ENCODE assay signal across 8 cellular contexts in the genomic region with DNA sequence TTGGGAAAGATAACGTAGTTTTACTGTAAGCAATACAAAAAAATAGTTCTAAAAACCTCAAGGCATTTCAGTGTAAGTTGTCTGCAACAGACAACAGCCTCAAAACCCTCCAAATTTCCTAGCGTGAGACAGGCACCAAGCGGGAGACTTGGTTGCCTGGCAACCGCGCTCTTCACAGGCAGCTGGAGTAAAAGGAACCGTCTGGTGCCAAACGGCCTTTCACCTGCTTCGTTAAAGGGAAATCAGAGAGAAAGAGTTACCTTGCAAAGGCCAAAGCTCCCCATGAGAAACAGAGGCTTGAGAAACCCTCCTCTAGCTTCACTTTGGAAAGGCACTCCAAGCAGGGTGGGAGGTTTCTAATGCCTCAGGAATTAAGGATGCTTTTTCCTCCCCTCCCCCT.
A peak's percentile ranks its signal among the peaks of the same experiment; 100 is the strongest.
DNase-seq lines count a peak whose midpoint lies in the region; ATAC-seq and TF ChIP-seq lines count a peak whose summit lies in the region.

No MANE protein-coding gene starts in this region.

- no peaks in the 10 kb centered on the region for H4K20me1 ChIP-seq in MM.1S (ENCODE audit: insufficient read depth, low read length)

- POLR2A ChIA-PET in activated CD8-positive, alpha-beta T cell treated with anti-CD3 and anti-CD28 coated beads, Interleukin-2, amount 10 ng/mL, durations not matched to agents 7 days and 5 days (lab: Charles Lee), result no interaction called here

- H3F3A ChIP-seq in MM.1S (ENCODE audit: insufficient read depth, low read length), result no peaks in the 10 kb centered on the region

- H3K79me2 ChIP-seq in MM.1S (ENCODE audit: low read length), result no peaks in the 10 kb centered on the region

- H3K27ac Mint-ChIP-seq in activated CD8-positive, alpha-beta T cell treated with anti-CD3 and anti-CD28 coated beads, Interleukin-2, amount 10 ng/mL, durations not matched to agents 7 days and 5 days, result no peak overlapping the region
- H3K27ac Mint-ChIP-seq in nephron (peak overlapping the region in 2 of 3 experiments; percentile 17 to 48), CD14-positive monocyte (no peak overlapping the region)

- no peaks in the 10 kb centered on the region for H3K9me2 ChIP-seq in MM.1S (replicated peaks; ENCODE audit: insufficient read depth, low read length)

- H3K27me3 ChIP-seq in MM.1S (replicated peaks; ENCODE audit: insufficient read depth, low read length) (no peaks in the 10 kb centered on the region), esophagus squamous epithelium (no peaks in the 10 kb centered on the region)

- H3K9me3 ChIP-seq in MM.1S (replicated peaks; ENCODE audit: insufficient read depth, low read length), result no peaks in the 10 kb centered on the region
- no peaks in the 10 kb centered on the region for H3K9me3 ChIP-seq in esophagus squamous epithelium

- peaks cover 2% of the 10 kb centered on the region for H3K27me3 Mint-ChIP-seq in activated CD8-positive, alpha-beta T cell treated with anti-CD3 and anti-CD28 coated beads, Interleukin-2, amount 10 ng/mL, durations not matched to agents 7 days and 5 days (ENCODE audit: low read depth)
- no peaks in the 10 kb centered on the region for H3K27me3 Mint-ChIP-seq in nephron (ENCODE audit: low read depth)
- no peaks in the 10 kb centered on the region for H3K27me3 Mint-ChIP-seq in CD14-positive monocyte (ENCODE audit: low read depth in 3 of 3)

- H3K9ac ChIP-seq in MM.1S (ENCODE audit: low read length), result no peak overlapping the region

- H3K4me1 Mint-ChIP-seq in activated CD8-positive, alpha-beta T cell treated with anti-CD3 and anti-CD28 coated beads, Interleukin-2, amount 10 ng/mL, durations not matched to agents 7 days and 5 days (ENCODE audit: low read depth), result no peaks in the 10 kb centered on the region
- H3K4me1 Mint-ChIP-seq in nephron (peaks cover 14% of the 10 kb centered on the region), CD14-positive monocyte (no peaks in the 10 kb centered on the region)

- H3K4me2 ChIP-seq in MM.1S (ENCODE audit: low read depth, low read length), result no peak overlapping the region

- intact Hi-C loops in esophagus squamous epithelium (cut with DNase I), result no loop called here
- intact Hi-C loops in CD14-positive monocyte (cut with micrococcal nuclease), result no loop called here

- TF ChIP-seq CTCF in MM.1S (IDR thresholded peaks at IDR 0.05; ENCODE audit: low read length) (no peak), nephron (IDR thresholded peaks at IDR 0.05; ENCODE audit: unreplicated experiment in 3 of 3) (no peak), esophagus squamous epithelium (IDR thresholded peaks at IDR 0.05) (no peak), CD14-positive monocyte (IDR thresholded peaks at IDR 0.05) (no peak)

- CTCF ChIA-PET in activated CD8-positive, alpha-beta T cell treated with anti-CD3 and anti-CD28 coated beads, Interleukin-2, amount 10 ng/mL, durations not matched to agents 7 days and 5 days (lab: Charles Lee), result no interaction called here

- no peak overlapping the region for H2AFZ ChIP-seq in MM.1S (ENCODE audit: low read length)

- DNase-seq in MM.1S (peak; percentile 10), EL (no peak), esophagus squamous epithelium (lab: John Stamatoyannopoulos, UW) (no peak), CD14-positive monocyte (ENCODE audit: low spot score) (no peak)
- DNase-seq in activated CD8-positive, alpha-beta T cell treated with anti-CD3 and anti-CD28 coated beads, Interleukin-2, amount 10 ng/mL, durations not matched to agents 7 days and 5 days, result peak; percentile 22

- no peaks in the 10 kb centered on the region for H3K36me3 Mint-ChIP-seq in activated CD8-positive, alpha-beta T cell treated with anti-CD3 and anti-CD28 coated beads, Interleukin-2, amount 10 ng/mL, durations not matched to agents 7 days and 5 days (ENCODE audit: low read depth)
- H3K36me3 Mint-ChIP-seq in nephron (ENCODE audit: low read depth), result no peaks in the 10 kb centered on the region
- H3K36me3 Mint-ChIP-seq in CD14-positive monocyte, result no peaks in the 10 kb centered on the region

- no peak overlapping the region for H3K27ac ChIP-seq in MM.1S (ENCODE audit: low read length)
- no peak overlapping the region for H3K27ac ChIP-seq in esophagus squamous epithelium

- no peaks in the 10 kb centered on the region for H3K9me3 Mint-ChIP-seq in activated CD8-positive, alpha-beta T cell treated with anti-CD3 and anti-CD28 coated beads, Interleukin-2, amount 10 ng/mL, durations not matched to agents 7 days and 5 days (ENCODE audit: insufficient read depth)
- H3K9me3 Mint-ChIP-seq in nephron, result no peaks in the 10 kb centered on the region
- H3K9me3 Mint-ChIP-seq in CD14-positive monocyte, result no peaks in the 10 kb centered on the region

- ATAC-seq in GM19351 (IDR thresholded peaks at IDR 0.05; ENCODE audit: unreplicated experiment) (peak; percentile 67), HG03571 (IDR thresholded peaks at IDR 0.05; ENCODE audit: unreplicated experiment) (no peak)
- no peak for ATAC-seq in activated CD8-positive, alpha-beta T cell treated with anti-CD3 and anti-CD28 coated beads, Interleukin-2, amount 10 ng/mL, durations not matched to agents 7 days and 5 days

- H3K36me3 ChIP-seq in MM.1S (replicated peaks; ENCODE audit: insufficient read depth, low read length) (no peaks in the 10 kb centered on the region), esophagus squamous epithelium (no peaks in the 10 kb centered on the region)

- WGBS in esophagus squamous epithelium, 2 donors, result 2 to 9% methylated on average over 8 of the region's 8 CpGs

- no peak overlapping the region for H3K4me3 ChIP-seq in MM.1S (ENCODE audit: low read length)
- no peak overlapping the region for H3K4me3 ChIP-seq in esophagus squamous epithelium

- no peak for TF ChIP-seq POLR2A in esophagus squamous epithelium (IDR thresholded peaks at IDR 0.05)

- H3K4me3 Mint-ChIP-seq in activated CD8-positive, alpha-beta T cell treated with anti-CD3 and anti-CD28 coated beads, Interleukin-2, amount 10 ng/mL, durations not matched to agents 7 days and 5 days, result no peak overlapping the region
- H3K4me3 Mint-ChIP-seq in nephron (no peak overlapping the region), CD14-positive monocyte (no peak overlapping the region)

- H3K4me1 ChIP-seq in MM.1S (ENCODE audit: low read length), result no peaks in the 10 kb centered on the region
- H3K4me1 ChIP-seq in esophagus squamous epithelium, result peaks cover 0 to 5% (median 0%) of the 10 kb centered on the region in 3 donors

Comparison
In these comparisons a context has a peak if more than half of its experiments do, and no peak if none do; other contexts are left out.
1. DNase-seq: peak in MM.1S (single experiment) and activated CD8-positive, alpha-beta T cell treated with anti-CD3 and anti-CD28 coated beads, Interleukin-2, amount 10 ng/mL, durations not matched to agents 7 days and 5 days (single experiment); none in EL (single experiment), esophagus squamous epithelium (single experiment) and CD14-positive monocyte (single experiment).
2. H3K27ac Mint-ChIP-seq: peak in nephron (2 of 3); none in activated CD8-positive, alpha-beta T cell treated with anti-CD3 and anti-CD28 coated beads, Interleukin-2, amount 10 ng/mL, durations not matched to agents 7 days and 5 days (single experiment) and CD14-positive monocyte (0 of 7).